ENCODE assay signal across 9 cellular contexts in the genomic region with DNA sequence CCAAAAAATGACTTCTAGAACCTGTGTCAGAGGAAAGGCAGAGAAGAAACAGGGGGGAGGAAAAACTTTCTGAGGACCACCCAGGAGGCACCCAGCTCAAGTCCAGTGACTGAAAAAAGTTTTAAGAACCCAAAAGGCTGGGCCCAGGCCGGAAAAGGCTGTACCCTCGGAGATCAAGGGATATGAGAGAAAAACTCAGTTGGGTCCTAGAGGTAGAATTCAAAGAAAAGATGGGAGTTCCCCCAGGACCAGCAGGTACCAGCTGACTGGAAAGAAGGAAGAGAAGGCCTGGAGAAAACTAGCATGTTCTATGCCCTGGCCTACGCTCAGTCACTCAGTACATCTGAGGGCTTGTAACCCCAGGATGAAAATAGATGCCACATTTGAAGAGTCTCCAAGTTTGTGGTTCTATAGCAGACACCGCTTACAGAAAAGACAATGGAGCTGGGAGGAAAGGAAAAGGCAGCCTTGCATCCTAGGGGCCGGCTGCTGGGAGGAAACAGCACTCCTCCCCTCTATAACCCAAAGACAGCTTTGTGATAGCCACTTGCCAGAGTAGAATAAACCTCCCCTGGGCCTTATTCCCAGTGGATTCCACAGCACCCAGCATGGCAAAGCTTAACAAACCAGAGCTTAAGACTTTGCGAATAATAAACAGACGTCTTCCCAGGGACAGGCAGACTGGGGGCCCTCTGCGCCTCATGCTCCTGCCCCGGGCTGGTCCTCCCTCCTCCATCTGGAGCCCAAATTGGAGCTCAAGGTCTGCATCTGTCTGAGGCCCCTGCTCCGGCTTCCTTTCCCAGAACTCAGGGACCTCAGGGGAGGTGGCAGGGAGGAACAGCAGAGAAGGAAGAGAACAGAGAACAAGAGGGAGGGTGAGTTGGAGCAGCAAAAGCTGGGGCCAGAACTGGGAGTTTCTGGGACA. TPM values are rescaled to one million over a fixed set of nuclear protein-coding genes. Genes with fewer than 3 reads are reported as not detected.
DNase-seq lines count a peak whose midpoint lies in the region; ATAC-seq and TF ChIP-seq lines count a peak whose summit lies in the region.
"Had no signal": no experiment of that assay in that cellular context is flagged by ENCODE, and none has a peak within 500 bp of the region (broad histone marks: within the 10 kb centered on the region; RNA-seq: fewer than 3 reads in every experiment).

No MANE protein-coding gene starts in this region.

- H3K27ac Mint-ChIP-seq in activated naive CD4-positive, alpha-beta T cell treated with anti-CD3 and anti-CD28 coated beads, Interleukin-2, amount 10 ng/mL, durations not matched to agents 7 days and 5 days: peak overlapping the region; percentile 98
- peak overlapping the region; percentile 0 for H3K27ac Mint-ChIP-seq in mesothelial cell of epicardium

- TF ChIP-seq EP300 in upper lobe of left lung (IDR thresholded peaks at IDR 0.05): no peak
- no peak for TF ChIP-seq EP300 in suprapubic skin (IDR thresholded peaks at IDR 0.05)

- H3K27me3 ChIP-seq in upper lobe of left lung (no peaks in the 10 kb centered on the region), suprapubic skin (no peaks in the 10 kb centered on the region), adrenal gland (no peaks in the 10 kb centered on the region)

- H3K4me1 Mint-ChIP-seq in activated naive CD4-positive, alpha-beta T cell treated with anti-CD3 and anti-CD28 coated beads, Interleukin-2, amount 10 ng/mL, durations not matched to agents 7 days and 5 days: peaks cover 94% of the 10 kb centered on the region
- peaks cover 35% of the 10 kb centered on the region for H3K4me1 Mint-ChIP-seq in mesothelial cell of epicardium

- peaks cover 0 to 12% (median 3%) of the 10 kb centered on the region in 4 donors for H3K36me3 ChIP-seq in upper lobe of left lung
- H3K36me3 ChIP-seq in suprapubic skin: peaks cover 6% of the 10 kb centered on the region
- H3K36me3 ChIP-seq in adrenal gland (replicated peaks in 1 of 2): no peaks in the 10 kb centered on the region

- peak overlapping the region; percentile 64 for H3K4me3 Mint-ChIP-seq in activated naive CD4-positive, alpha-beta T cell treated with anti-CD3 and anti-CD28 coated beads, Interleukin-2, amount 10 ng/mL, durations not matched to agents 7 days and 5 days
- no peak overlapping the region for H3K4me3 Mint-ChIP-seq in mesothelial cell of epicardium

- intact Hi-C loops in adrenal gland (cut with DNase I): loop anchor here (5.0 kb wide), 4 partner anchors 104 to 259 kb away; a partner anchor contains a TSS

- in situ Hi-C loops in astrocyte of the spinal cord (cut with HindIII; ENCODE audit: low sequenced_read_pairs): no loop called here

- H3K9me3 Mint-ChIP-seq in activated naive CD4-positive, alpha-beta T cell treated with anti-CD3 and anti-CD28 coated beads, Interleukin-2, amount 10 ng/mL, durations not matched to agents 7 days and 5 days: no peaks in the 10 kb centered on the region
- H3K9me3 Mint-ChIP-seq in mesothelial cell of epicardium: no peaks in the 10 kb centered on the region

- ATAC-seq in upper lobe of left lung (ENCODE audit: low FRiP score in 2 of 2): no peak

- H3K27ac ChIP-seq in upper lobe of left lung: peak overlapping the region; percentile 20 to 82 (median 69)
- no peak overlapping the region for H3K27ac ChIP-seq in suprapubic skin
- peak overlapping the region in 2 of 5 donors; percentile 27 to 40 for H3K27ac ChIP-seq in adrenal gland

- 52 to 60% methylated on average over 9 to 10 of the region's 10 CpGs for WGBS in upper lobe of left lung, 2 donors
- WGBS in suprapubic skin: 68% methylated on average over 10 of the region's 10 CpGs
- WGBS in adrenal gland, 4 donors: 70 to 74% (median 73%) methylated on average over 10 of the region's 10 CpGs

- CTCF ChIA-PET in activated naive CD4-positive, alpha-beta T cell treated with anti-CD3 and anti-CD28 coated beads, Interleukin-2, amount 10 ng/mL, durations not matched to agents 7 days and 5 days (lab: Charles Lee): interaction anchor here (0.7 to 13.8 kb wide), 16 partner anchors 9 to 254 kb away, joined by 3 to 259 read pairs (median 8); a partner anchor contains a TSS

- no peak for TF ChIP-seq POLR2A in upper lobe of left lung (IDR thresholded peaks at IDR 0.05)
- TF ChIP-seq POLR2A in suprapubic skin (IDR thresholded peaks at IDR 0.05): no peak
- TF ChIP-seq POLR2A in adrenal gland (IDR thresholded peaks at IDR 0.05): no peak

- H3K36me3 Mint-ChIP-seq in activated naive CD4-positive, alpha-beta T cell treated with anti-CD3 and anti-CD28 coated beads, Interleukin-2, amount 10 ng/mL, durations not matched to agents 7 days and 5 days: peaks cover 35% of the 10 kb centered on the region
- no peaks in the 10 kb centered on the region for H3K36me3 Mint-ChIP-seq in mesothelial cell of epicardium

- no peaks in the 10 kb centered on the region for H3K27me3 Mint-ChIP-seq in activated naive CD4-positive, alpha-beta T cell treated with anti-CD3 and anti-CD28 coated beads, Interleukin-2, amount 10 ng/mL, durations not matched to agents 7 days and 5 days
- H3K27me3 Mint-ChIP-seq in mesothelial cell of epicardium (ENCODE audit: low read depth): no peaks in the 10 kb centered on the region

- TF ChIP-seq CTCF in astrocyte of the spinal cord (IDR thresholded peaks at IDR 0.05; ENCODE audit: low read depth, low read length) (no peak), mesothelial cell of epicardium (IDR thresholded peaks at IDR 0.05; ENCODE audit: unreplicated experiment) (no peak), upper lobe of left lung (IDR thresholded peaks at IDR 0.05) (no peak), suprapubic skin (IDR thresholded peaks at IDR 0.05) (no peak), adrenal gland (IDR thresholded peaks at IDR 0.05) (no peak)

- H3K4me1 ChIP-seq in upper lobe of left lung (peaks cover 66 to 88% (median 75%) of the 10 kb centered on the region in 4 donors), suprapubic skin (peaks cover 48% of the 10 kb centered on the region), adrenal gland (replicated peaks in 1 of 2) (peaks cover 20 to 38% of the 10 kb centered on the region in 2 donors)

- H3K4me3 ChIP-seq in astrocyte of the spinal cord (ENCODE audit: low read depth, low read length) (no peak overlapping the region), upper lobe of left lung (peak overlapping the region in 1 of 4 donors; percentile 4), suprapubic skin (no peak overlapping the region), adrenal gland (no peak overlapping the region)

- H3K9me3 ChIP-seq in upper lobe of left lung (no peaks in the 10 kb centered on the region), suprapubic skin (no peaks in the 10 kb centered on the region), adrenal gland (replicated peaks in 1 of 3) (no peaks in the 10 kb centered on the region)

- peak; percentile 36 for DNase-seq in activated naive CD4-positive, alpha-beta T cell treated with anti-CD3 and anti-CD28 coated beads, Interleukin-2, amount 10 ng/mL, durations not matched to agents 7 days and 5 days
- no peak for DNase-seq in activated naive CD4-positive, alpha-beta T cell treated with anti-CD3 and anti-CD28 coated beads, Interleukin-2, amount 50 U/mL, for 16 hours
- DNase-seq in astrocyte of the spinal cord (ENCODE audit: low read depth, low spot score) (peak; percentile 36), mesothelial cell of epicardium (ENCODE audit: low spot score in 2 of 2, unreplicated experiment in 2 of 2) (no peak), upper lobe of left lung (no peak), suprapubic skin (ENCODE audit: low spot score in 2 of 2) (no peak), adrenal gland (no peak), NCI-H526 (lab: John Stamatoyannopoulos, UW) (no peak)
- DNase-seq: NCI-H187 treated with DMSO at 0.1 percent for 48 hours had no signal

RNA-seq across cellular contexts. Expression of a gene that starts 8.9 kb away (rescaled TPM):
- total RNA-seq in mesothelial cell of epicardium: 32.1 to 38.9 TPM (median 36.5 TPM) in 3 replicates
- 10 to 100 TPM; 23.0 to 67.1 (median 34.4) TPM for total RNA-seq in upper lobe of left lung
- 10 to 100 TPM; 19.2 to 28.5 (median 26.4) TPM for total RNA-seq in suprapubic skin
- 10 to 100 TPM; 16.4 to 83.7 (median 30.5) TPM for total RNA-seq in adrenal gland
- 10 to 100 TPM; 10.1 to 12.7 (median 12.5) TPM for polyA plus RNA-seq in adrenal gland

Comparison
In these comparisons a context has a peak if more than half of its experiments do, and no peak if none do; other contexts are left out.
1. DNase-seq: peak in activated naive CD4-positive, alpha-beta T cell treated with anti-CD3 and anti-CD28 coated beads, Interleukin-2, amount 10 ng/mL, durations not matched to agents 7 days and 5 days (single experiment) and astrocyte of the spinal cord (single experiment); none in activated naive CD4-positive, alpha-beta T cell treated with anti-CD3 and anti-CD28 coated beads, Interleukin-2, amount 50 U/mL, for 16 hours (single experiment), mesothelial cell of epicardium (0 of 2), upper lobe of left lung (0 of 2), suprapubic skin (0 of 2), adrenal gland (0 of 7) and NCI-H526 (0 of 2).